ENCODE assay signal across 20 cellular contexts in the genomic region with DNA sequence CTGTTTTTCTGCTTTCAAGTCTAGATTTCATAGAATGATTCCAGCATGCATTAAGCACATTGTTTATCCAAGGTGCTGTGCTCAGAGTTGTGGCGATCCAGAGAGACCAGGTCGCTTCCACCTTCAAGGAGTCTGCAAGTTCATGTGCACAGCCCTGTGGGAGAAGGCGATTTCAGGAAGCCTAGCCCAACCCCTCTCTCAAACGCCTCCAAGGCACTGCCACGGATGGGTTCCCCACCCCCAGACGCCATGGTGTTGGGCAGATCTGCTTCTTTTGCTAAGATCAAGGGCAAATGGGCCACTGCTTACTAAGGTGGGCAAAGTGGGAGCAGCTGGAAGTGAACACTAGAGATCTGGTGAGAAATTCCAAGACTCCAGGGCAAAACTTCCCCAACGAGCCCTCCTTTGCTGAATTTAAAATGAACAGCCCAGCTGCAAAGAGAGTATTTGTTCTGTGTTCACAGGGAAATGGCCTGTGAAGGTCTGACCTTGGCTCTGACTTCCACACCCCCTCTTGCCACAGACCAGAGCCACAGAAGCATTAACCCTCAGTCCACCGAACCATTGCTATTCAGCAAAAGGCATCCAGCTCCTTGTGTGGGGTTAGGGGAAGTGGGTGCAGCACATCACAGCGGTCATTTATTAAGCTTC.
DNase-seq lines count a peak whose midpoint lies in the region; ATAC-seq and TF ChIP-seq lines count a peak whose summit lies in the region.
"Had no signal": no experiment of that assay in that cellular context is flagged by ENCODE, and none has a peak within 500 bp of the region (broad histone marks: within the 10 kb centered on the region; RNA-seq: fewer than 3 reads in every experiment).

No MANE protein-coding gene starts in this region.

- DNase-seq in NB4 (ENCODE audit: low read depth) (peak; percentile 27), astrocyte of the spinal cord (ENCODE audit: low read depth, low spot score) (peak; percentile 20), left kidney (ENCODE audit: low read depth, low spot score) (peak; percentile 76), DMS79 (lab: John Stamatoyannopoulos, UW) (no peak), GM13977 (ENCODE audit: low spot score) (no peak)
- DNase-seq: activated naive CD4-positive, alpha-beta T cell treated with anti-CD3 and anti-CD28 coated beads, Interleukin-2, amount 50 U/mL, for 16 hours; activated T-cell treated with anti-CD3 and anti-CD28 coated beads, Interleukin-2, amount 50 U/mL, for 72 hours; CD8-positive, alpha-beta T cell; colonic mucosa; endodermal cell; heart right ventricle; HFFc6; naive B cell; NCI-H146; NCI-H774; stimulated activated CD8-positive, alpha-beta memory T cell treated with anti-CD3 and anti-CD28 coated beads, Interleukin-4, amount 100 ng/mL, for 48 hours had no signal

- peak overlapping the region in 19 of 21 experiments; percentile 24 to 87 (median 80) for H3K27ac ChIP-seq in skin epidermis
- H3K27ac ChIP-seq: colonic mucosa, SK-N-MC had no signal

- no peak for TF ChIP-seq CTCF in NB4 (IDR thresholded peaks at IDR 0.05; ENCODE audit: low read depth, low read length)
- TF ChIP-seq CTCF in astrocyte of the spinal cord (IDR thresholded peaks at IDR 0.05; ENCODE audit: low read depth, low read length) = no peak
- TF ChIP-seq CTCF in GM13977 (IDR thresholded peaks at IDR 0.05; ENCODE audit: extremely low read depth, insufficient read depth, missing control alignments) = no peak

- ATAC-seq in GM21515 (IDR thresholded peaks at IDR 0.05; ENCODE audit: unreplicated experiment) = no peak
- ATAC-seq: activated CD4-positive, CD25-positive, alpha-beta regulatory T cell treated with anti-CD3 and anti-CD28 coated beads, Interleukin-2, amount 50 U/mL, for 24 hours; activated T-cell treated with anti-CD3 and anti-CD28 coated beads, Interleukin-2, amount 50 U/mL, for 72 hours; CD8-positive, alpha-beta T cell; heart right ventricle had no signal

- in situ Hi-C loops in astrocyte of the spinal cord (cut with HindIII; ENCODE audit: low sequenced_read_pairs) (no loop called here), GM13977 (cut with MboI; ENCODE audit: low pct_unique_long_range_greater_than_20kb, low sequenced_read_pairs, unreplicated experiment) (no loop called here)

- H3K4me3 ChIP-seq in NB4 (ENCODE audit: low read depth, low read length) (no peak overlapping the region), astrocyte of the spinal cord (ENCODE audit: low read depth, low read length) (no peak overlapping the region), skin epidermis (no peak overlapping the region)
- H3K4me3 ChIP-seq: colonic mucosa, heart right ventricle, SK-N-MC had no signal

- no peak for TF ChIP-seq POLR2A in NB4 (IDR thresholded peaks at IDR 0.05; ENCODE audit: extremely low read depth, insufficient read length)

Comparison
In these comparisons a context has a peak if more than half of its experiments do, and no peak if none do; other contexts are left out.
1. DNase-seq: peak in NB4 (single experiment), astrocyte of the spinal cord (single experiment) and left kidney (single experiment); none in DMS79 (single experiment) and GM13977 (single experiment).